Comparison of ENCODE assay signal across 7 cellular contexts in genomic region chr9:14323083-14323968, GRCh38. TPM values are rescaled to one million over a fixed set of nuclear protein-coding genes. Genes with fewer than 3 reads are reported as not detected.
DNase-seq lines count a peak whose midpoint lies in the region; ATAC-seq, FAIRE-seq and TF ChIP-seq lines count a peak whose summit lies in the region.

No MANE protein-coding gene starts in this region.

- peak overlapping the region; percentile 83 for H3K27ac Mint-ChIP-seq in activated T-helper 2 cell treated with anti-CD3 and anti-CD28 coated beads, Interferon-gamma antibody, Interleukin-2, Interleukin-4, amounts not matched to agents 10 μg/mL and 5 μg/mL and 100 μg/mL, durations not matched to agents 14 hours and 24 hours and 36 hours
- H3K27ac Mint-ChIP-seq in stimulated activated effector memory CD8-positive, alpha-beta T cell treated with anti-CD3 and anti-CD28 coated beads, Interleukin-12 subunit alpha, Interleukin-12 subunit beta, amount 100 ng/mL, for 72 hours: peak overlapping the region; percentile 68

- H3K4me3 ChIP-seq in HL-60 (replicated peaks; ENCODE audit: insufficient read depth, low read length) (peak overlapping the region; percentile 45), iPS DF 6.9 (ENCODE audit: low read length) (peak overlapping the region; percentile 51; the same call in 1 of the 2 replicates)

- no peak for ATAC-seq in stimulated activated effector memory CD8-positive, alpha-beta T cell treated with anti-CD3 and anti-CD28 coated beads, Interleukin-12 subunit alpha, Interleukin-12 subunit beta, amount 100 ng/mL, for 72 hours
- no peak for ATAC-seq in HG02588 (IDR thresholded peaks at IDR 0.05; ENCODE audit: unreplicated experiment)

- no CpG with 5 or more reads among the region's 17 CpGs for WGBS in iPS DF 6.9 (ENCODE audit: insufficient coverage, insufficient read length)

- intact Hi-C loops in activated T-helper 2 cell treated with anti-CD3 and anti-CD28 coated beads, Interferon-gamma antibody, Interleukin-2, Interleukin-4, amounts not matched to agents 10 μg/mL and 5 μg/mL and 100 μg/mL, durations not matched to agents 14 hours and 24 hours and 36 hours (cut with micrococcal nuclease): loop anchor here (10.0 kb wide), 1 partner anchor 1231 kb away; the partner anchor contains the start of gene CCDC171

- DNase-seq in GM19239 (ENCODE audit: insufficient read length, low spot score) (no peak), HL-60 (ENCODE audit: low read depth in 1 of 2, low spot score in 1 of 2) (no peak), iPS DF 6.9 (ENCODE audit: low read depth, low spot score) (no peak), 8988T (no peak)
- DNase-seq in activated T-helper 2 cell treated with anti-CD3 and anti-CD28 coated beads, Interferon-gamma antibody, Interleukin-2, Interleukin-4, amounts not matched to agents 10 μg/mL and 5 μg/mL and 100 μg/mL, durations not matched to agents 14 hours and 24 hours and 36 hours (ENCODE audit: low spot score): no peak
- no peak for DNase-seq in stimulated activated effector memory CD8-positive, alpha-beta T cell treated with anti-CD3 and anti-CD28 coated beads, Interleukin-12 subunit alpha, Interleukin-12 subunit beta, amount 100 ng/mL, for 72 hours (ENCODE audit: low spot score in 2 of 2)

- no peak for TF ChIP-seq CTCF in HL-60 (IDR thresholded peaks at IDR 0.05; ENCODE audit: insufficient read depth, low read length)

- H3K9me3 ChIP-seq in iPS DF 6.9 (ENCODE audit: control insufficient read depth, insufficient read depth, low read length): no peaks in the 10 kb centered on the region

- FAIRE-seq in GM19239 (lab: Jason Lieb, UNC): peak; percentile 86

- H3K27ac ChIP-seq in HL-60 (replicated peaks) (peak overlapping the region; percentile 34; the same call in 1 of the 2 replicates), iPS DF 6.9 (ENCODE audit: low read length) (no peak overlapping the region)

- H3K4me3 Mint-ChIP-seq in activated T-helper 2 cell treated with anti-CD3 and anti-CD28 coated beads, Interferon-gamma antibody, Interleukin-2, Interleukin-4, amounts not matched to agents 10 μg/mL and 5 μg/mL and 100 μg/mL, durations not matched to agents 14 hours and 24 hours and 36 hours (ENCODE audit: low read depth): peak overlapping the region; percentile 86
- peak overlapping the region; percentile 75 for H3K4me3 Mint-ChIP-seq in stimulated activated effector memory CD8-positive, alpha-beta T cell treated with anti-CD3 and anti-CD28 coated beads, Interleukin-12 subunit alpha, Interleukin-12 subunit beta, amount 100 ng/mL, for 72 hours

- no peaks in the 10 kb centered on the region for H3K27me3 ChIP-seq in HL-60 (ENCODE audit: insufficient read depth, poor library complexity, severe bottlenecking)
- H3K27me3 ChIP-seq in iPS DF 6.9 (ENCODE audit: control insufficient read depth, insufficient read depth, low read length): no peaks in the 10 kb centered on the region

- no peaks in the 10 kb centered on the region for H3K36me3 ChIP-seq in iPS DF 6.9 (ENCODE audit: control insufficient read depth, insufficient read depth, low read length)

- peaks cover 3% of the 10 kb centered on the region for H3K36me3 Mint-ChIP-seq in activated T-helper 2 cell treated with anti-CD3 and anti-CD28 coated beads, Interferon-gamma antibody, Interleukin-2, Interleukin-4, amounts not matched to agents 10 μg/mL and 5 μg/mL and 100 μg/mL, durations not matched to agents 14 hours and 24 hours and 36 hours (ENCODE audit: low read depth)
- H3K36me3 Mint-ChIP-seq in stimulated activated effector memory CD8-positive, alpha-beta T cell treated with anti-CD3 and anti-CD28 coated beads, Interleukin-12 subunit alpha, Interleukin-12 subunit beta, amount 100 ng/mL, for 72 hours: peaks cover 4% of the 10 kb centered on the region

- no peaks in the 10 kb centered on the region for H3K9me3 Mint-ChIP-seq in activated T-helper 2 cell treated with anti-CD3 and anti-CD28 coated beads, Interferon-gamma antibody, Interleukin-2, Interleukin-4, amounts not matched to agents 10 μg/mL and 5 μg/mL and 100 μg/mL, durations not matched to agents 14 hours and 24 hours and 36 hours
- H3K9me3 Mint-ChIP-seq in stimulated activated effector memory CD8-positive, alpha-beta T cell treated with anti-CD3 and anti-CD28 coated beads, Interleukin-12 subunit alpha, Interleukin-12 subunit beta, amount 100 ng/mL, for 72 hours: no peaks in the 10 kb centered on the region

- H3K4me1 Mint-ChIP-seq in activated T-helper 2 cell treated with anti-CD3 and anti-CD28 coated beads, Interferon-gamma antibody, Interleukin-2, Interleukin-4, amounts not matched to agents 10 μg/mL and 5 μg/mL and 100 μg/mL, durations not matched to agents 14 hours and 24 hours and 36 hours (ENCODE audit: low read depth): peaks cover 18% of the 10 kb centered on the region
- H3K4me1 Mint-ChIP-seq in stimulated activated effector memory CD8-positive, alpha-beta T cell treated with anti-CD3 and anti-CD28 coated beads, Interleukin-12 subunit alpha, Interleukin-12 subunit beta, amount 100 ng/mL, for 72 hours: peaks cover 30% of the 10 kb centered on the region

- H3K27me3 Mint-ChIP-seq in activated T-helper 2 cell treated with anti-CD3 and anti-CD28 coated beads, Interferon-gamma antibody, Interleukin-2, Interleukin-4, amounts not matched to agents 10 μg/mL and 5 μg/mL and 100 μg/mL, durations not matched to agents 14 hours and 24 hours and 36 hours (ENCODE audit: low read depth): peaks cover 64% of the 10 kb centered on the region

- no peaks in the 10 kb centered on the region; the same call in 1 of the 2 replicates for H3K4me1 ChIP-seq in iPS DF 6.9 (ENCODE audit: control insufficient read depth, insufficient read depth, low read length)

RNA-seq across cellular contexts. Expression of gene NFIB, which starts 9.4 kb away (rescaled TPM):
- 0.02 TPM in 1 of 2 replicates, not detected in the other for total RNA-seq in activated T-helper 2 cell treated with anti-CD3 and anti-CD28 coated beads, Interferon-gamma antibody, Interleukin-2, Interleukin-4, amounts not matched to agents 10 μg/mL and 5 μg/mL and 100 μg/mL, durations not matched to agents 14 hours and 24 hours and 36 hours
